Comparison of ENCODE assay signal across 8 cellular contexts in the genomic region with DNA sequence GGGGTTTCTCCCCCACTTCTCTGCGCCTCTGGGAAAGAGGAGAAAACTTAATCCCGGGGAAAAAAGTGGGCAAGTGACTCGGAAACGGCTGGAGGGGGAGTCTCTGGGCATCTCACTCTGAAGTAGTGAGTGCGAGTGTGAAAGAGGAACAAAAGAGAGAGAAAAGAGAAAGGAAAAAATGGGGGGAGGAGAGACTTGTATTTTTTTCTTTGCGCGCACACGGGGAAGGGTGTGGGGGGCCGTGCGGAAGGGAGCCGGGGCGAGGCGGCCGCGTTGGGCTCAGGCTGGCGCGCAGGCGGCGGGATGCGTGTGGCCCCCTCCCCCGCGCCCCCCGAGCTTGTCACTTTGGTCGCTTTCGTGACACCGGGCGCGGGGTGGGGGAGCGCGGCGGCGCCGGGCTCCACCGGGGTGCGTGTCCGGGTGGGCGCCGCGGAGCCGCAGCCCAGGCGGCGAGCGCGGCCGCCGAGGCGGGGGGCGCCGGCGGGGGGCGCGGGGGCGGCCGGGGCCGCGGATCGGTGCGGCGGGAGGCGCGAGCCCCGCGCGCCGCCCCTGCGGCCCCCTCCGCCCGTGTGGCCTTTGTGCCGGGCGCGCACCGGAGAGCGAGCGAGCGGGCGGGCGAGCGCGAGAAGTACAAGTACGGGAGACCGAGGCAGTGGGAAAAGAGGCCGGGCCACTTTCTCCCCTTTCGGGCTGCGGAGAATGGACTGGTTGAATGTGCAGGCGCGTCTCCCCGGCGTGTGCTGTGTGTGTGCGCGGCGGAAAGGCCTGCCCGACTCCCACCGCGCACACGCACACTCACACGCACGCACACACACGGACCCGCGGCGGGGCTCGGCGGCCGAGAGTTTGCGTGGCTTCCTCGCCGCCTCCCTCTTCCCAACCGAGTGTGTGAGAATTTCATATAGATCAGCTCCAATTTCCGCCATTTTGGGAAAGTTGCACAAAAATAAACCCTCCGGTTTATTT. TPM values are rescaled to one million over a fixed set of nuclear protein-coding genes. Genes with fewer than 3 reads are reported as not detected.
DNase-seq lines count a peak whose midpoint lies in the region; ATAC-seq and TF ChIP-seq lines count a peak whose summit lies in the region.

No MANE protein-coding gene starts in this region.

- no peaks in the 10 kb centered on the region for H3K9me3 ChIP-seq in Caco-2

- H3K27me3 ChIP-seq in Caco-2 (replicated peaks; ENCODE audit: control insufficient read depth, insufficient read depth, low read length) = no peaks in the 10 kb centered on the region

- DNase-seq in Caco-2 = peak in 1 of 2 experiments; percentile 34
- DNase-seq in Kasumi-1 (lab: John Stamatoyannopoulos, UW) = peak; percentile 18 to 26
- peak; percentile 41 for DNase-seq in activated B cell treated with CpG ODN at 0.5 μM for 24 hours
- DNase-seq in choroid plexus epithelial cell (ENCODE audit: low read depth) = peak; percentile 61
- peak; percentile 79 for DNase-seq in left kidney (ENCODE audit: low read depth, low spot score)
- DNase-seq in stimulated activated CD4-positive, alpha-beta T cell treated with anti-CD3 and anti-CD28 coated beads, Interleukin-4, amount 100 ng/mL, for 1 hour = peak; percentile 52

- CTCF ChIA-PET in Caco-2 (lab: Charles Lee) = no interaction called here
- CTCF ChIA-PET in activated B cell treated with CpG ODN at 0.5 μM for 24 hours (lab: Charles Lee) = no interaction called here

- H3K4me3 Mint-ChIP-seq in Caco-2 (ENCODE audit: unreplicated experiment) = peak overlapping the region; percentile 89
- H3K4me3 Mint-ChIP-seq in activated B cell treated with CpG ODN at 0.5 μM for 24 hours = peak overlapping the region; percentile 100

- H3K36me3 ChIP-seq in Caco-2 (ENCODE audit: control insufficient read depth, insufficient read depth, low read length) = no peaks in the 10 kb centered on the region

- H3K27ac Mint-ChIP-seq in Caco-2 (ENCODE audit: unreplicated experiment) = peak overlapping the region; percentile 52
- H3K27ac Mint-ChIP-seq in activated B cell treated with CpG ODN at 0.5 μM for 24 hours = peak overlapping the region; percentile 100

- ATAC-seq in GM21447 (IDR thresholded peaks at IDR 0.05; ENCODE audit: unreplicated experiment) (peak; percentile 17), activated B cell treated with CpG ODN at 0.5 μM for 24 hours (ENCODE audit: low read depth) (peak; percentile 45), GM18519 (IDR thresholded peaks at IDR 0.05; ENCODE audit: low FRiP score, unreplicated experiment) (no peak)

- TF ChIP-seq CTCF in Caco-2 (IDR thresholded peaks at IDR 0.05; ENCODE audit: insufficient read depth in 1 of 2, low read depth in 1 of 2, low read length in 1 of 2, severe bottlenecking in 1 of 2, unreplicated experiment in 1 of 2) (no peak), activated B cell treated with CpG ODN at 0.5 μM for 24 hours (IDR thresholded peaks at IDR 0.05) (no peak), choroid plexus epithelial cell (conservative IDR thresholded peaks at IDR 0.05; ENCODE audit: low read depth, low read length) (no peak)

- no TSS peak for BruUV-seq in Caco-2 (replicated peaks; lab: Mats Ljungman, UMichigan)

- H3K9me3 Mint-ChIP-seq in Caco-2 (ENCODE audit: unreplicated experiment) (no peaks in the 10 kb centered on the region), activated B cell treated with CpG ODN at 0.5 μM for 24 hours (no peaks in the 10 kb centered on the region)

- H3K36me3 Mint-ChIP-seq in Caco-2 (ENCODE audit: insufficient read depth, unreplicated experiment) (peaks cover 9% of the 10 kb centered on the region), activated B cell treated with CpG ODN at 0.5 μM for 24 hours (ENCODE audit: low read depth) (peaks cover 21% of the 10 kb centered on the region)

- peak overlapping the region; percentile 94 for H3K4me3 ChIP-seq in Caco-2 (ENCODE audit: low read depth, low read length)
- peak overlapping the region; percentile 81 for H3K4me3 ChIP-seq in choroid plexus epithelial cell (ENCODE audit: low read depth, low read length)

- H3K27me3 Mint-ChIP-seq in Caco-2 (ENCODE audit: insufficient read depth, unreplicated experiment) (no peaks in the 10 kb centered on the region), activated B cell treated with CpG ODN at 0.5 μM for 24 hours (no peaks in the 10 kb centered on the region)

- intact Hi-C loops in Caco-2 (cut with micrococcal nuclease; ENCODE audit: unreplicated experiment) (loop anchor here (10.0 kb wide), 1 partner anchor 524 kb away; no protein-coding TSS in a partner anchor), activated B cell treated with CpG ODN at 0.5 μM for 24 hours (cut with micrococcal nuclease) (loop anchor here (1.0 to 5.0 kb wide), 2 partner anchors 9 to 627 kb away; no protein-coding TSS in a partner anchor)

- POLR2A ChIA-PET in Caco-2 (lab: Charles Lee) = no interaction called here
- POLR2A ChIA-PET in activated B cell treated with CpG ODN at 0.5 μM for 24 hours (lab: Charles Lee) = interaction anchor here (0.5 to 3.4 kb wide), 4 partner anchors 270 to 529 kb away, joined by 3 to 23 read pairs (median 4); no protein-coding TSS in a partner anchor

- H3K4me1 ChIP-seq in Caco-2 = peaks cover 8% of the 10 kb centered on the region; the same call in 1 of the 2 replicates

- no peaks in the 10 kb centered on the region for H3K4me1 Mint-ChIP-seq in Caco-2 (ENCODE audit: low read depth, unreplicated experiment)
- H3K4me1 Mint-ChIP-seq in activated B cell treated with CpG ODN at 0.5 μM for 24 hours = peaks cover 22% of the 10 kb centered on the region

RNA-seq across cellular contexts. Expression of a gene that starts 0.7 kb away (rescaled TPM):
- total RNA-seq in Caco-2 (2022) = 14.3 and 16.3 TPM in 2 replicates
- 28.0 and 30.4 TPM in 2 replicates for total RNA-seq in activated B cell treated with CpG ODN at 0.5 μM for 24 hours
